Comparison of ENCODE assay signal across 8 cellular contexts in the genomic region with DNA sequence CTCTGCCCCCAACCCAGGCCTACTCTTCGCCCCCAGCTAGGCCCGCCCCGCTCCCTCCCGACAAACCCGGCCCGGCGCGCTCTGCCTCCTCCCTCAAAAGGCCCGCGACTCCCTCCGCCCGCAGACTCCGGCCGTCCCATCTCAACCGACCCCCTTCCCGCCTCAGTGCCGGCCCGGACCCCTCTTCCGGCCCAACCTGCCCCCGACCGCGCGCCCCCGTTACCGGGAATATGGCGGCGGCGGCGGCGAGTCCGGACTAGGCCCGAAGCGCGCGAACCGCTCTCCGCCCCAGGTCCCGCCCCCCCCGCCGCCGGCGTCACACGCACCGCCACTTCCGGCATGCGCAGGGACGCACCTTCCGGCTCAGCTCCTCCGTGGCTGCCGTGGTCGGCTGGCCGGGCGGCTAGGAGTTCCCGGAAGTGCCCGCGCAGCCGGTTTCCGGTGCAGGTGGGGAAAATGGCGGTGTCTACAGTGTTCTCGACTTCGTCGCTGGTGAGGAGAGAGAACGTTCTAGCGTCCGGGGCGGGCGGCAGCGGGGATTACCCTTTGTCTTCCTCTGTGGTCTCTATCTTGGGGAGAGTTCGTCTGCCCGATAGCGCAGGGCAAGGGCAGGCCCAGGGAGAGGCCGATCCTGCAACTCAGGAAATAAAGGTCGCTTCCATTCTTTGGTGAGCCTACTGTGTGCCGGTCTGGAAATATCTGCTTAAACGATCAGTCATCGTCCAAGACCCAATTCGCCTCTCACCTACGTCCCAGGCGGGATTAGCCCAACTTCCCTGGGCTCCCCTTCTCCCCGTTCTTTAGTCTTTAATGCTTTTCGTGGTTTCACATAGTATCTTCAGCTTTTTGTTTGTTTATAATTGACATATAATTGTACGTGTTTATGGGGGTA. TPM values are rescaled to one million over a fixed set of nuclear protein-coding genes. Genes with fewer than 3 reads are reported as not detected.
DNase-seq lines count a peak whose midpoint lies in the region; ATAC-seq and TF ChIP-seq lines count a peak whose summit lies in the region.

A gene with protein sequence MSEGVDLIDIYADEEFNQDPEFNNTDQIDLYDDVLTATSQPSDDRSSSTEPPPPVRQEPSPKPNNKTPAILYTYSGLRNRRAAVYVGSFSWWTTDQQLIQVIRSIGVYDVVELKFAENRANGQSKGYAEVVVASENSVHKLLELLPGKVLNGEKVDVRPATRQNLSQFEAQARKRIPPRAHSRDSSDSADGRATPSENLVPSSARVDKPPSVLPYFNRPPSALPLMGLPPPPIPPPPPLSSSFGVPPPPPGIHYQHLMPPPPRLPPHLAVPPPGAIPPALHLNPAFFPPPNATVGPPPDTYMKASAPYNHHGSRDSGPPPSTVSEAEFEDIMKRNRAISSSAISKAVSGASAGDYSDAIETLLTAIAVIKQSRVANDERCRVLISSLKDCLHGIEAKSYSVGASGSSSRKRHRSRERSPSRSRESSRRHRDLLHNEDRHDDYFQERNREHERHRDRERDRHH (minus strand): TSS at position 285 of the 892 bp plus-strand sequence. CDS start 740 bp downstream, outside the sequence.
A gene (plus strand): TSS at position 434 of the 892 bp plus-strand sequence. CDS start 23 bp downstream, at position 457.

- DNase-seq in GM04504 (ENCODE audit: low read depth) = peak; percentile 86
- peak; percentile 93 for DNase-seq in HFFc6
- peak; percentile 78 for DNase-seq in NCI-H1048 (lab: John Stamatoyannopoulos, UW)
- DNase-seq in SK-N-MC (ENCODE audit: low read depth, low spot score) = peak; percentile 39
- peak; percentile 98 for DNase-seq in activated naive CD4-positive, alpha-beta T cell treated with anti-CD3 and anti-CD28 coated beads, Interleukin-2, amount 10 ng/mL, durations not matched to agents 7 days and 5 days

- no peaks in the 10 kb centered on the region for H3K27me3 ChIP-seq in gastroesophageal sphincter
- no peaks in the 10 kb centered on the region for H3K27me3 ChIP-seq in neutrophil

- CTCF ChIA-PET in activated naive CD4-positive, alpha-beta T cell treated with anti-CD3 and anti-CD28 coated beads, Interleukin-2, amount 10 ng/mL, durations not matched to agents 7 days and 5 days (lab: Charles Lee) = interaction anchor here (0.8 to 2.0 kb wide), 7 partner anchors 11 to 96 kb away, joined by 3 to 8 read pairs (median 5); no protein-coding TSS in a partner anchor

- H3K27ac ChIP-seq in SK-N-MC (peak within 1 kb of the TSS; percentile 91), gastroesophageal sphincter (peak within 1 kb of the TSS; percentile 97 to 100 (median 98)), neutrophil (peak within 1 kb of the TSS; percentile 92)

- TF ChIP-seq CTCF in HFFc6 (IDR thresholded peaks at IDR 0.05) (no peak), gastroesophageal sphincter (IDR thresholded peaks at IDR 0.05) (no peak), neutrophil (IDR thresholded peaks at IDR 0.05) (peak; percentile 35), subcutaneous adipose tissue (IDR thresholded peaks at IDR 0.05; ENCODE audit: low read depth) (no peak)

- H3K9ac ChIP-seq in SK-N-MC (ENCODE audit: insufficient read length) = peak within 1 kb of the TSS; percentile 96

- H3K36me3 ChIP-seq in SK-N-MC (ENCODE audit: insufficient read depth, low read length) = peaks cover 49% of the 10 kb centered on the region
- H3K36me3 ChIP-seq in gastroesophageal sphincter = peaks cover 0 to 39% of the 10 kb centered on the region in 2 donors
- H3K36me3 ChIP-seq in neutrophil = peaks cover 44% of the 10 kb centered on the region

- H3K36me3 Mint-ChIP-seq in HFFc6 (ENCODE audit: low read depth) = peaks cover 30% of the 10 kb centered on the region
- peaks cover 51% of the 10 kb centered on the region for H3K36me3 Mint-ChIP-seq in activated naive CD4-positive, alpha-beta T cell treated with anti-CD3 and anti-CD28 coated beads, Interleukin-2, amount 10 ng/mL, durations not matched to agents 7 days and 5 days

- H3K4me3 ChIP-seq in SK-N-MC (peak within 1 kb of the TSS; percentile 86), gastroesophageal sphincter (peak within 1 kb of the TSS; percentile 79 to 87), neutrophil (ENCODE audit: low read depth in 1 of 2, low read length in 1 of 2) (peak within 1 kb of the TSS; percentile 90 to 99)

- TF ChIP-seq EP300 in gastroesophageal sphincter (IDR thresholded peaks at IDR 0.05) = no peak

- H3K27ac Mint-ChIP-seq in HFFc6 = peak within 1 kb of the TSS; percentile 94
- H3K27ac Mint-ChIP-seq in activated naive CD4-positive, alpha-beta T cell treated with anti-CD3 and anti-CD28 coated beads, Interleukin-2, amount 10 ng/mL, durations not matched to agents 7 days and 5 days = peak within 1 kb of the TSS; percentile 97

- ATAC-seq in gastroesophageal sphincter = peak; percentile 98

- no peaks in the 10 kb centered on the region for H3K9me3 ChIP-seq in SK-N-MC (ENCODE audit: low read depth, low read length)
- H3K9me3 ChIP-seq in gastroesophageal sphincter = no peaks in the 10 kb centered on the region
- no peaks in the 10 kb centered on the region for H3K9me3 ChIP-seq in neutrophil

- TF ChIP-seq POLR2A in gastroesophageal sphincter (IDR thresholded peaks at IDR 0.05) = peak; percentile 70 to 71

- H3K4me3 Mint-ChIP-seq in HFFc6 = peak within 1 kb of the TSS; percentile 98
- H3K4me3 Mint-ChIP-seq in activated naive CD4-positive, alpha-beta T cell treated with anti-CD3 and anti-CD28 coated beads, Interleukin-2, amount 10 ng/mL, durations not matched to agents 7 days and 5 days = peak within 1 kb of the TSS; percentile 89

- H3K4me1 ChIP-seq in gastroesophageal sphincter (peaks cover 2 to 78% (median 18%) of the 10 kb centered on the region in 3 donors), neutrophil (ENCODE audit: control insufficient read depth in 1 of 2, insufficient read depth in 1 of 2, low read depth in 1 of 2, low read length in 1 of 2) (peaks cover 30 to 40% of the 10 kb centered on the region in 2 experiments)

- H3K27me3 Mint-ChIP-seq in HFFc6 (ENCODE audit: insufficient read depth) = no peaks in the 10 kb centered on the region; the same call in 1 of the 2 replicates
- H3K27me3 Mint-ChIP-seq in activated naive CD4-positive, alpha-beta T cell treated with anti-CD3 and anti-CD28 coated beads, Interleukin-2, amount 10 ng/mL, durations not matched to agents 7 days and 5 days = no peaks in the 10 kb centered on the region

- no peaks in the 10 kb centered on the region for H3K9me3 Mint-ChIP-seq in HFFc6
- no peaks in the 10 kb centered on the region for H3K9me3 Mint-ChIP-seq in activated naive CD4-positive, alpha-beta T cell treated with anti-CD3 and anti-CD28 coated beads, Interleukin-2, amount 10 ng/mL, durations not matched to agents 7 days and 5 days

- whole genome bisulfite sequencing in gastroesophageal sphincter (ENCODE audit: low coverage in 1 of 2), 2 donors = 0 to 1% methylated on average over 15 to 16 of the region's 82 CpGs

- peaks cover 36% of the 10 kb centered on the region for H3K4me1 Mint-ChIP-seq in HFFc6 (ENCODE audit: low read depth)
- peaks cover 64% of the 10 kb centered on the region for H3K4me1 Mint-ChIP-seq in activated naive CD4-positive, alpha-beta T cell treated with anti-CD3 and anti-CD28 coated beads, Interleukin-2, amount 10 ng/mL, durations not matched to agents 7 days and 5 days

RNA-seq across cellular contexts. Expression of the first gene that starts in this region (rescaled TPM):
- total RNA-seq in HFFc6 (2021; fragmentation: NEBNext Ultra II Directional; extraction: Animal tissue kit (Norgen Biotek cat#: 25700)) = 10 to 100 TPM; 56.9 to 72.4 (median 64.8) TPM
- total RNA-seq in gastroesophageal sphincter (10 to 100 TPM; 36.6 to 50.4 (median 43.7) TPM), subcutaneous adipose tissue (10 to 100 TPM; 33.0 to 49.5 (median 40.5) TPM)

RNA-seq across cellular contexts. Expression of the second gene that starts in this region (rescaled TPM):
- total RNA-seq in HFFc6 (2021; fragmentation: NEBNext Ultra II Directional; extraction: Animal tissue kit (Norgen Biotek cat#: 25700)) = 10 to 100 TPM; 33.9 to 43.0 (median 38.3) TPM
- total RNA-seq in gastroesophageal sphincter (10 to 100 TPM; 32.5 to 71.1 (median 48.3) TPM), subcutaneous adipose tissue (10 to 100 TPM; 30.0 to 46.2 (median 33.9) TPM)

Comparison
In these comparisons a context has a peak if more than half of its experiments do, and no peak if none do; other contexts are left out.
1. Peak in every context shown above with its lines: DNase-seq, ATAC-seq, H3K4me3 ChIP-seq and H3K27ac ChIP-seq.
2. DNase-seq: peak in every context shown above with its lines; median percentile 98 in activated naive CD4-positive, alpha-beta T cell treated with anti-CD3 and anti-CD28 coated beads, Interleukin-2, amount 10 ng/mL, durations not matched to agents 7 days and 5 days; 93 in HFFc6; 86 in GM04504; 78 in NCI-H1048; 39 in SK-N-MC.